Comparison of ENCODE assay signal across 9 cellular contexts in genomic region chrX:154002215-154002719, GRCh38. TPM values are rescaled to one million over a fixed set of nuclear protein-coding genes. Genes with fewer than 3 reads are reported as not detected.
DNase-seq lines count a peak whose midpoint lies in the region; ATAC-seq, FAIRE-seq and TF ChIP-seq lines count a peak whose summit lies in the region.
"Had no signal": no experiment of that assay in that cellular context is flagged by ENCODE, and none has a peak within 500 bp of the region (broad histone marks: within the 10 kb centered on the region; RNA-seq: fewer than 3 reads in every experiment).

No MANE protein-coding gene starts in this region.

- intact Hi-C loops in pancreas (cut with DNase I) (no loop called here), Caco-2 (cut with micrococcal nuclease; ENCODE audit: unreplicated experiment) (no loop called here)

- H3K4me3 Mint-ChIP-seq in WTC11 (no peak overlapping the region), Caco-2 (ENCODE audit: unreplicated experiment) (no peak overlapping the region)

- peak overlapping the region; percentile 52 for H3K27ac ChIP-seq in AG04450 (ENCODE audit: low read depth, low read length)
- H3K27ac ChIP-seq in pancreas, result peak overlapping the region in 1 of 4 donors; percentile 44

- ATAC-seq in GM18511 (IDR thresholded peaks at IDR 0.05; ENCODE audit: unreplicated experiment) (peak; percentile 65), WTC11 (peak; percentile 39; the same call in 1 of the 2 replicates), pancreas (peak in 3 of 4 donors; percentile 74 to 85 (median 75)), HG03469 (IDR thresholded peaks at IDR 0.05; ENCODE audit: unreplicated experiment) (no peak)

- FAIRE-seq in pancreas (lab: Jason Lieb, UNC), result no peak

- WGBS in pancreas, 2 donors, result 82 to 84% methylated on average over 17 of the region's 17 CpGs

- BruUV-seq in Caco-2 (replicated peaks; lab: Mats Ljungman, UMichigan), result no TSS peak

- CTCF ChIA-PET in AG04450 (lab: Charles Lee) (interaction anchor here (1.6 kb wide), 1 partner anchor 11 kb away, joined by 10 read pairs; no protein-coding TSS in a partner anchor), WTC11 (lab: Charles Lee) (interaction anchor here (0.9 to 2.6 kb wide), 2 partner anchors 10 to 135 kb away, joined by 3 to 9 read pairs; no protein-coding TSS in a partner anchor), Caco-2 (lab: Charles Lee) (no interaction called here)

- DNase-seq in AG04450 (ENCODE audit: low read depth, low spot score) (no peak), NCI-H1092 treated with DMSO at 0.1 percent for 48 hours (lab: John Stamatoyannopoulos, UW) (peak; percentile 48), WTC11 (ENCODE audit: low spot score) (no peak), fibroblast of pulmonary artery (ENCODE audit: low read depth) (peak; percentile 33), pancreas (no peak), Caco-2 (no peak)

- TF ChIP-seq CTCF in AG04450 (IDR thresholded peaks at IDR 0.05; ENCODE audit: low read depth, low read length), result no peak
- no peak for TF ChIP-seq CTCF in WTC11 (IDR thresholded peaks at IDR 0.05)
- no peak for TF ChIP-seq CTCF in fibroblast of pulmonary artery (IDR thresholded peaks at IDR 0.05; ENCODE audit: low read length, missing control alignments)
- TF ChIP-seq CTCF in pancreas (IDR thresholded peaks at IDR 0.05), result no peak
- TF ChIP-seq CTCF in Caco-2 (IDR thresholded peaks at IDR 0.05; ENCODE audit: insufficient read depth in 1 of 2, low read depth in 1 of 2, low read length in 1 of 2, severe bottlenecking in 1 of 2, unreplicated experiment in 1 of 2), result no peak

- H3K27ac Mint-ChIP-seq in WTC11 (no peak overlapping the region), Caco-2 (ENCODE audit: unreplicated experiment) (no peak overlapping the region)

- H3K27me3 ChIP-seq in AG04450 (ENCODE audit: control insufficient read depth, insufficient read depth, low read length), result no peaks in the 10 kb centered on the region
- H3K27me3 ChIP-seq in pancreas, result peaks cover 0 to 8% (median 0%) of the 10 kb centered on the region in 4 donors
- H3K27me3 ChIP-seq in Caco-2 (replicated peaks; ENCODE audit: control insufficient read depth, insufficient read depth, low read length), result no peaks in the 10 kb centered on the region

- H3K36me3 Mint-ChIP-seq in WTC11 (no peaks in the 10 kb centered on the region), Caco-2 (ENCODE audit: insufficient read depth, unreplicated experiment) (no peaks in the 10 kb centered on the region)

- H3K4me3 ChIP-seq in AG04450 (ENCODE audit: low read depth, low read length), result no peak overlapping the region
- H3K4me3 ChIP-seq in fibroblast of pulmonary artery (replicated peaks; ENCODE audit: low read depth, low read length), result no peak overlapping the region
- no peak overlapping the region for H3K4me3 ChIP-seq in pancreas
- no peak overlapping the region for H3K4me3 ChIP-seq in Caco-2 (ENCODE audit: low read depth, low read length)
- H3K4me3 ChIP-seq: HAP-1 had no signal

- H3K4me1 ChIP-seq in pancreas (no peaks in the 10 kb centered on the region), Caco-2 (no peaks in the 10 kb centered on the region)

- no peaks in the 10 kb centered on the region for H3K9me3 ChIP-seq in AG04450 (ENCODE audit: control insufficient read depth, insufficient read depth, low read length)
- H3K9me3 ChIP-seq in pancreas, result no peaks in the 10 kb centered on the region
- no peaks in the 10 kb centered on the region for H3K9me3 ChIP-seq in Caco-2
- H3K9me3 ChIP-seq: HAP-1 had no signal

- H3K9me3 Mint-ChIP-seq in WTC11 (no peaks in the 10 kb centered on the region), Caco-2 (ENCODE audit: unreplicated experiment) (no peaks in the 10 kb centered on the region)

- H3K4me1 Mint-ChIP-seq in WTC11, result peaks cover 10% of the 10 kb centered on the region
- no peaks in the 10 kb centered on the region for H3K4me1 Mint-ChIP-seq in Caco-2 (ENCODE audit: low read depth, unreplicated experiment)

- POLR2A ChIA-PET in AG04450 (lab: Yijun Ruan, JAX) (interaction anchor here (0.6 kb wide), 1 partner anchor 30 kb away, joined by 3 read pairs; the partner anchor contains the start of gene TMEM187), WTC11 (lab: Charles Lee) (interaction anchor here (1.1 kb wide), 1 partner anchor 28 kb away, joined by 3 read pairs; no protein-coding TSS in a partner anchor), Caco-2 (lab: Charles Lee) (no interaction called here)

- H3K27me3 Mint-ChIP-seq in WTC11 (ENCODE audit: low read depth), result no peaks in the 10 kb centered on the region
- H3K27me3 Mint-ChIP-seq in Caco-2 (ENCODE audit: insufficient read depth, unreplicated experiment), result no peaks in the 10 kb centered on the region

- no peaks in the 10 kb centered on the region for H3K36me3 ChIP-seq in pancreas
- no peaks in the 10 kb centered on the region for H3K36me3 ChIP-seq in Caco-2 (ENCODE audit: control insufficient read depth, insufficient read depth, low read length)

TF ChIP-seq in WTC11, 78 proteins besides CTCF, POLR2A, EP300 and RAD21:
- 0 out of 2 replicates have a peak, but pooled peaks have one; percentile 26 for TF ChIP-seq NFE2L1 (CRISPR knock-in tag; IDR thresholded peaks at IDR 0.05)
- TF ChIP-seq ATF2 (CRISPR knock-in tag; IDR thresholded peaks at IDR 0.05; ENCODE audit: borderline replicate concordance, low read depth), result no peak
- no peak for TF ChIP-seq ZNF396 (CRISPR knock-in tag; IDR thresholded peaks at IDR 0.05; ENCODE audit: borderline replicate concordance)

RNA-seq across cellular contexts. Expression of gene IRAK1, which starts 17.4 kb away (rescaled TPM):
- polyA plus RNA-seq in AG04450 (2011; rRNA removed) (31.6 and 36.7 TPM in 2 replicates), pancreas (10 to 100 TPM; 35.8 to 48.9 TPM)
- polyA minus RNA-seq in AG04450 (2011; rRNA and poly(A)+ RNA removed), result 44.3 and 66.0 TPM in 2 replicates
- total RNA-seq in WTC11 (2021) (32.1 to 48.0 TPM (median 45.2 TPM) in 3 replicates), pancreas (100 to 1,000 TPM in 1 of 6 donors, 10 to 100 TPM in 5; 44.5 to 103 (median 64.6) TPM), Caco-2 (2022) (119 and 126 TPM in 2 replicates)

RNA-seq across cellular contexts. Expression of gene TMEM187, which starts 29.7 kb away (rescaled TPM):
- polyA plus RNA-seq in AG04450 (2011; rRNA removed), result 3.2 and 3.9 TPM in 2 replicates
- polyA minus RNA-seq in AG04450 (2011; rRNA and poly(A)+ RNA removed), result 2.2 and 2.6 TPM in 2 replicates
- 8.4 to 12.3 TPM (median 10.1 TPM) in 3 replicates for total RNA-seq in WTC11 (2021)
- total RNA-seq in pancreas, result 10 to 100 TPM in 2 of 6 donors, 1 to 10 TPM in 4; 5.7 to 12.4 (median 9.1) TPM
- polyA plus RNA-seq in pancreas, result 1 to 10 TPM; 5.2 to 7.8 TPM
- total RNA-seq in Caco-2 (2022), result 4.9 and 6.6 TPM in 2 replicates

RNA-seq across cellular contexts. Expression of gene HCFC1, which starts 30.6 kb away (rescaled TPM):
- 2.7 and 5.8 TPM in 2 replicates for polyA plus RNA-seq in AG04450 (2011; rRNA removed)
- 17.9 and 26.6 TPM in 2 replicates for polyA minus RNA-seq in AG04450 (2011; rRNA and poly(A)+ RNA removed)
- total RNA-seq in WTC11 (2021), result 121 to 130 TPM (median 125 TPM) in 3 replicates
- total RNA-seq in pancreas, result 10 to 100 TPM; 10.4 to 28.4 (median 17.0) TPM
- polyA plus RNA-seq in pancreas, result 10 to 100 TPM; 15.7 to 17.1 TPM
- total RNA-seq in Caco-2 (2022), result 93.7 and 95.6 TPM in 2 replicates

RNA-seq across cellular contexts. Expression of gene RENBP, which starts 57.8 kb away (rescaled TPM):
- 0.14 and 0.16 TPM in 2 replicates for polyA plus RNA-seq in AG04450 (2011; rRNA removed)
- 0.18 TPM in 1 of 2 replicates, not detected in the other for polyA minus RNA-seq in AG04450 (2011; rRNA and poly(A)+ RNA removed)
- 14.0 to 18.6 TPM (median 16.2 TPM) in 3 replicates for total RNA-seq in WTC11 (2021)
- total RNA-seq in pancreas, result 1 to 10 TPM in 4 of 6 donors, under 1 TPM in 2; 0.43 to 7.5 (median 1.6) TPM
- 1 to 10 TPM; 2.8 to 5.1 TPM for polyA plus RNA-seq in pancreas
- 0.75 and 1.2 TPM in 2 replicates for total RNA-seq in Caco-2 (2022)

Comparison
In these comparisons a context has a peak if more than half of its experiments do, and no peak if none do; other contexts are left out.
1. DNase-seq: peak in NCI-H1092 treated with DMSO at 0.1 percent for 48 hours (single experiment) and fibroblast of pulmonary artery (single experiment); none in AG04450 (single experiment), WTC11 (single experiment), pancreas (0 of 6) and Caco-2 (0 of 2).